ENCODE assay signal across 23 cellular contexts in the genomic region with DNA sequence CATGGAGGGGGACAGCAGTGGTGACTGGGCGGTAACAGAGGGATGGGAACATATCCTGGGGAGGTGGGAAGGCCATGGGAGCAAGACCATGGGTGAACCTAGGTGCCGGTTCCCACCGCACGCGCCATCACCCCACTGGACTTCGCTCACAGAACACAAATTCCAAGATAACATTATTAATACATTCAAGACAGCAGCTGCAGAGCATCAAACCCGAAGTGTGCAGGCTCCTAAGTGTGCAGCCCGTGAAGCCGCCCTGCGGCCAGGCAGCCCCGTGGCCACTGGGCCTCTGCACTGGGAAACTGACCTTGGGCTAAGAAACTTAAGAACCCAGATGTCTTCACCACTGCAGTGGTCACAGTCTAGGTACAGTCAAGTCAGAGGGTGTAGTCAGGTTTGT. TPM values are rescaled to one million over a fixed set of nuclear protein-coding genes. Genes with fewer than 3 reads are reported as not detected.
DNase-seq lines count a peak whose midpoint lies in the region; ATAC-seq and TF ChIP-seq lines count a peak whose summit lies in the region.
"Had no signal": no experiment of that assay in that cellular context is flagged by ENCODE, and none has a peak within 500 bp of the region (broad histone marks: within the 10 kb centered on the region; RNA-seq: fewer than 3 reads in every experiment).

No MANE protein-coding gene starts in this region.

- H3K27me3 ChIP-seq in GM23338 (ENCODE audit: insufficient read depth) (no peaks in the 10 kb centered on the region), mesenchymal stem cell (ENCODE audit: control insufficient read depth in 1 of 2, insufficient read depth in 1 of 2, low read length in 2 of 2) (peaks cover 10 to 11% of the 10 kb centered on the region in 2 experiments)
- H3K27me3 ChIP-seq: BE2C; BLaER1 treated with 17β-estradiol and CSF1 and Interleukin-3, amounts not matched to agents 10 nM and 100 nM had no signal

- no peak overlapping the region for H3K14ac ChIP-seq in mesenchymal stem cell (ENCODE audit: low read length in 2 of 2)

- H2BK5ac ChIP-seq in mesenchymal stem cell (ENCODE audit: low read depth, low read length, poor library complexity, severe bottlenecking) = no peak overlapping the region

- ATAC-seq in GM23338 = no peak
- peak; percentile 24 for ATAC-seq in stimulated activated memory B cell treated with anti-CD40 and anti-IgM and Interleukin-4, amounts not matched to agents 10 μg/mL and 1 μg/mL and 100 μg/mL, for 72 hours
- ATAC-seq: A549, GM12878 had no signal

- no peak overlapping the region for H4K91ac ChIP-seq in mesenchymal stem cell (ENCODE audit: low read length)

- no peaks in the 10 kb centered on the region for H3K9me3 ChIP-seq in mesenchymal stem cell (ENCODE audit: control insufficient read depth, low read length)
- H3K9me3 ChIP-seq: A549; BE2C; BLaER1 treated with 17β-estradiol and CSF1 and Interleukin-3, amounts not matched to agents 10 nM and 100 nM had no signal

- no peaks in the 10 kb centered on the region for H3K36me3 ChIP-seq in GM23338 (ENCODE audit: insufficient read depth)
- H3K36me3 ChIP-seq in mesenchymal stem cell (ENCODE audit: control insufficient read depth in 1 of 2, insufficient read depth in 2 of 2, low read depth in 1 of 2, low read length in 2 of 2) = no peaks in the 10 kb centered on the region
- H3K36me3 ChIP-seq: BE2C; BLaER1 treated with 17β-estradiol and CSF1 and Interleukin-3, amounts not matched to agents 10 nM and 100 nM had no signal

- DNase-seq in GM23338 (ENCODE audit: low spot score) (no peak), glutamatergic neuron (no peak), mesenchymal stem cell (no peak), retina (no peak), middle frontal gyrus (ENCODE audit: extremely low spot score, low spot score) (no peak)
- DNase-seq in activated CD4-positive, alpha-beta T cell treated with anti-CD3 and anti-CD28 coated beads, Interleukin-2, amount 50 U/mL, for 1 hour = no peak
- DNase-seq: 8988T; ACHN; AML-193; BE2C; CD4-positive, alpha-beta T cell; CD8-positive, alpha-beta memory T cell; DMS 273 treated with DMSO at 0.1 percent for 48 hours; DMS79; EL; GDM1; GM23248 had no signal

- H3K36me3 Mint-ChIP-seq in GM23338 (ENCODE audit: low read depth) (no peaks in the 10 kb centered on the region), glutamatergic neuron (ENCODE audit: unreplicated experiment) (no peaks in the 10 kb centered on the region)
- H3K36me3 Mint-ChIP-seq in stimulated activated memory B cell treated with anti-CD40 and anti-IgM and Interleukin-4, amounts not matched to agents 10 μg/mL and 1 μg/mL and 100 μg/mL, for 72 hours = no peaks in the 10 kb centered on the region
- H3K36me3 Mint-ChIP-seq: CD14-positive monocyte; CD8-positive, alpha-beta memory T cell had no signal

- no peak overlapping the region for H2AK5ac ChIP-seq in mesenchymal stem cell (ENCODE audit: low read length, severe bottlenecking)

- no peak overlapping the region for H2BK12ac ChIP-seq in mesenchymal stem cell (ENCODE audit: low read length in 2 of 2)

- no peak for TF ChIP-seq CTCF in GM23338 (conservative IDR thresholded peaks at IDR 0.05; ENCODE audit: low read depth in 2 of 2)
- no peak for TF ChIP-seq CTCF in glutamatergic neuron (IDR thresholded peaks at IDR 0.05; ENCODE audit: partially characterized antibody, unreplicated experiment)

- H4K20me1 ChIP-seq in GM23338 (replicated peaks; ENCODE audit: insufficient read depth) = no peaks in the 10 kb centered on the region
- H4K20me1 ChIP-seq: BLaER1 treated with 17β-estradiol and CSF1 and Interleukin-3, amounts not matched to agents 10 nM and 100 nM had no signal

- no peaks in the 10 kb centered on the region for H3F3A ChIP-seq in GM23338 (replicated peaks; ENCODE audit: low read depth)

- H2BK15ac ChIP-seq in mesenchymal stem cell (ENCODE audit: low read depth, poor library complexity, severe bottlenecking) = no peak overlapping the region

- H3K18ac ChIP-seq in mesenchymal stem cell (ENCODE audit: low read depth in 1 of 2, low read length in 2 of 2) = peak overlapping the region; percentile 21

- peaks cover 2% of the 10 kb centered on the region; the same call in 1 of the 3 replicates for H3K4me1 Mint-ChIP-seq in GM23338
- peaks cover 33% of the 10 kb centered on the region for H3K4me1 Mint-ChIP-seq in glutamatergic neuron (ENCODE audit: low read depth, unreplicated experiment)
- no peaks in the 10 kb centered on the region for H3K4me1 Mint-ChIP-seq in stimulated activated memory B cell treated with anti-CD40 and anti-IgM and Interleukin-4, amounts not matched to agents 10 μg/mL and 1 μg/mL and 100 μg/mL, for 72 hours
- H3K4me1 Mint-ChIP-seq: CD8-positive, alpha-beta memory T cell had no signal

- no peaks in the 10 kb centered on the region for H3K79me1 ChIP-seq in mesenchymal stem cell (replicated peaks; ENCODE audit: low read length, poor library complexity, severe bottlenecking)

- H3K23ac ChIP-seq in mesenchymal stem cell (ENCODE audit: low read length in 2 of 2) = no peak overlapping the region

- no peaks in the 10 kb centered on the region for H3K79me2 ChIP-seq in GM23338 (replicated peaks; ENCODE audit: insufficient read depth)

- no peak overlapping the region for H3K4me3 ChIP-seq in GM23338
- H3K4me3 ChIP-seq in mesenchymal stem cell (ENCODE audit: insufficient read depth in 1 of 2, low read depth in 1 of 2, low read length in 2 of 2) = peak overlapping the region in 1 of 2 experiments; percentile 7
- H3K4me3 ChIP-seq: A549; BLaER1 treated with 17β-estradiol and CSF1 and Interleukin-3, amounts not matched to agents 10 nM and 100 nM; GM12878; GM23248 had no signal

- no peak overlapping the region for H3K4ac ChIP-seq in mesenchymal stem cell (ENCODE audit: low read depth in 1 of 2, low read length in 2 of 2)

- H3K9me2 ChIP-seq in GM23338 (ENCODE audit: insufficient read depth) = no peaks in the 10 kb centered on the region

- H4K8ac ChIP-seq in mesenchymal stem cell (ENCODE audit: low read length) = no peak overlapping the region

- H3K4me1 ChIP-seq in GM23338 (ENCODE audit: insufficient read depth) (no peaks in the 10 kb centered on the region), mesenchymal stem cell (ENCODE audit: control insufficient read depth, insufficient read depth, low read depth, low read length) (peaks cover 6% of the 10 kb centered on the region)
- H3K4me1 ChIP-seq: A549; BE2C; BLaER1 treated with 17β-estradiol and CSF1 and Interleukin-3, amounts not matched to agents 10 nM and 100 nM had no signal

- H2AFZ ChIP-seq in GM23338 = 0 out of 2 replicates have a peak overlapping the region, but pooled peaks have one; percentile 38
- H2AFZ ChIP-seq in mesenchymal stem cell (ENCODE audit: low read depth, low read length) = peak overlapping the region; percentile 56
- H2AFZ ChIP-seq: GM23248 had no signal

- WGBS in mesenchymal stem cell = 91% methylated on average over 9 of the region's 11 CpGs

- H2BK120ac ChIP-seq in mesenchymal stem cell (ENCODE audit: low read depth, low read length) = peak overlapping the region; percentile 49

- no peaks in the 10 kb centered on the region for H3K9me3 Mint-ChIP-seq in GM23338
- H3K9me3 Mint-ChIP-seq in glutamatergic neuron (ENCODE audit: unreplicated experiment) = no peaks in the 10 kb centered on the region
- no peaks in the 10 kb centered on the region for H3K9me3 Mint-ChIP-seq in stimulated activated memory B cell treated with anti-CD40 and anti-IgM and Interleukin-4, amounts not matched to agents 10 μg/mL and 1 μg/mL and 100 μg/mL, for 72 hours
- H3K9me3 Mint-ChIP-seq: CD14-positive monocyte; CD4-positive, alpha-beta T cell; CD8-positive, alpha-beta memory T cell; H9 had no signal

- no peak overlapping the region for H3K27ac ChIP-seq in GM23338 (ENCODE audit: low read depth)
- no peak overlapping the region for H3K27ac ChIP-seq in mesenchymal stem cell (ENCODE audit: low read length, poor library complexity, severe bottlenecking)
- H3K27ac ChIP-seq: A549; BLaER1 treated with 17β-estradiol and CSF1 and Interleukin-3, amounts not matched to agents 10 nM and 100 nM; GM23248 had no signal

- H3K9ac ChIP-seq in mesenchymal stem cell (ENCODE audit: low read length) = no peak overlapping the region
- H3K9ac ChIP-seq: BLaER1 treated with 17β-estradiol and CSF1 and Interleukin-3, amounts not matched to agents 10 nM and 100 nM; GM23248 had no signal

- no peak overlapping the region for H3K27ac Mint-ChIP-seq in GM23338
- H3K27ac Mint-ChIP-seq in glutamatergic neuron (ENCODE audit: unreplicated experiment) = peak overlapping the region; percentile 48
- no peak overlapping the region for H3K27ac Mint-ChIP-seq in stimulated activated memory B cell treated with anti-CD40 and anti-IgM and Interleukin-4, amounts not matched to agents 10 μg/mL and 1 μg/mL and 100 μg/mL, for 72 hours
- H3K27ac Mint-ChIP-seq: CD14-positive monocyte; CD4-positive, alpha-beta T cell; CD8-positive, alpha-beta memory T cell; H9 had no signal

- H3K4me3 Mint-ChIP-seq in GM23338 = no peak overlapping the region
- peak overlapping the region; percentile 34 for H3K4me3 Mint-ChIP-seq in glutamatergic neuron (ENCODE audit: unreplicated experiment)
- H3K4me3 Mint-ChIP-seq in stimulated activated memory B cell treated with anti-CD40 and anti-IgM and Interleukin-4, amounts not matched to agents 10 μg/mL and 1 μg/mL and 100 μg/mL, for 72 hours = no peak overlapping the region
- H3K4me3 Mint-ChIP-seq: CD14-positive monocyte; CD4-positive, alpha-beta T cell; CD8-positive, alpha-beta memory T cell; H9 had no signal

- H3K27me3 Mint-ChIP-seq in GM23338 (ENCODE audit: insufficient read depth, low read depth, poor library complexity) (peaks cover 4% of the 10 kb centered on the region), glutamatergic neuron (ENCODE audit: unreplicated experiment) (peaks cover 6% of the 10 kb centered on the region)
- peaks cover 20% of the 10 kb centered on the region for H3K27me3 Mint-ChIP-seq in stimulated activated memory B cell treated with anti-CD40 and anti-IgM and Interleukin-4, amounts not matched to agents 10 μg/mL and 1 μg/mL and 100 μg/mL, for 72 hours

- H3K4me2 ChIP-seq in GM23338 (no peak overlapping the region), mesenchymal stem cell (ENCODE audit: low read length, poor library complexity, severe bottlenecking) (no peak overlapping the region)
- H3K4me2 ChIP-seq: A549; BLaER1 treated with 17β-estradiol and CSF1 and Interleukin-3, amounts not matched to agents 10 nM and 100 nM had no signal

RNA-seq across cellular contexts. Expression of a gene that starts 42.8 kb away (rescaled TPM):
- total RNA-seq in GM23338 (2014; rRNA removed; shearing (Covaris generic)) = 26.7 and 27.8 TPM in 2 replicates
- polyA plus RNA-seq in GM23338 (2016; fragmentation: Nextera tagmentation; extraction: Ambion mirVana) = 2.6 and 4.2 TPM in 2 replicates
- total RNA-seq in glutamatergic neuron (ENCODE audit: unreplicated experiment) = 28.9 TPM
- polyA plus RNA-seq in mesenchymal stem cell (2013, experiment 1 of 2) = 17.5 TPM
- 18.6 TPM for polyA plus RNA-seq in mesenchymal stem cell (2013, experiment 2 of 2)
